ENCODE assay signal across 26 cellular contexts in the genomic region with DNA sequence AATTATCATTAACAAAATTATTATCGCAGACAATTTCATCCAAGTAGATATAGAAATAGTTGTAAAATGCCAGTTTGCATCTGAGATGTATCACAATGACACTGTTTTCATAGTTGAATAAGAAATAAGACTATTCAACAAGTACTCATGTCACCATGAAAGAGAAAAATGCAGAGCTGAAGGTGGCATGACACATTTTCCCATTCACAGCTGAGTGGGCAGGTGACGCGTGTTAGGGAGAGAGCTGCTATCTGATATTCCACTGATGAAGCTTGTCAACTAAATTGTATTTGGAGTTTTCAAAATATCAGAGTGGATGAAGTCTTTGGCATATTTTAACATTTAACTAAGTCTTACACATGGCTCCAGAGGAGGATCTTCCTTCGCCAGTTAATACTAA.
DNase-seq lines count a peak whose midpoint lies in the region; ATAC-seq and TF ChIP-seq lines count a peak whose summit lies in the region.
"Had no signal": no experiment of that assay in that cellular context is flagged by ENCODE, and none has a peak within 500 bp of the region (broad histone marks: within the 10 kb centered on the region; RNA-seq: fewer than 3 reads in every experiment).

No MANE protein-coding gene starts in this region.

- DNase-seq in NCI-H2107 treated with DMSO at 0.1 percent for 48 hours (lab: John Stamatoyannopoulos, UW; ENCODE audit: unreplicated experiment) = peak; percentile 66
- no peak for DNase-seq in mesothelial cell of epicardium (ENCODE audit: low spot score in 2 of 2, unreplicated experiment in 2 of 2)
- no peak for DNase-seq in type B pancreatic cell (ENCODE audit: extremely low spot score, unreplicated experiment)
- DNase-seq in cortex of kidney (lab: John Stamatoyannopoulos, UW) = no peak
- DNase-seq in T-helper 17 cell = no peak
- DNase-seq: activated CD4-positive, alpha-beta T cell treated with anti-CD3 and anti-CD28 coated beads for 48 hours; activated effector memory CD4-positive, alpha-beta T cell treated with Interleukin-2 at 50 U/mL for 16 hours; Calu3; DMS79 treated with DMSO at 0.1 percent for 48 hours; GF-D8; HCEC 1CT; NCI-H1092 treated with DMSO at 0.1 percent for 48 hours; NCI-H2227 treated with DMSO at 0.1 percent for 48 hours; NCI-H526; NK-92 treated with Interleukin-12 subunit alpha and Interleukin-12 subunit beta, amount 100 ng/mL, for 24 hours; SIG-M5; SW 1271; transverse colon had no signal

- H3K27me3 Mint-ChIP-seq in mesothelial cell of epicardium (ENCODE audit: low read depth) = no peaks in the 10 kb centered on the region
- H3K27me3 Mint-ChIP-seq in type B pancreatic cell = no peaks in the 10 kb centered on the region
- peaks cover 10% of the 10 kb centered on the region for H3K27me3 Mint-ChIP-seq in T-helper 17 cell

- no peaks in the 10 kb centered on the region for H3K9me3 Mint-ChIP-seq in mesothelial cell of epicardium
- peaks cover 5% of the 10 kb centered on the region for H3K9me3 Mint-ChIP-seq in type B pancreatic cell
- H3K9me3 Mint-ChIP-seq: stimulated activated effector memory CD8-positive, alpha-beta T cell treated with anti-CD3 and anti-CD28 coated beads, Interleukin-12 subunit alpha, Interleukin-12 subunit beta, amount 100 ng/mL, for 72 hours had no signal

- H3K4me1 Mint-ChIP-seq in mesothelial cell of epicardium = peaks cover 54% of the 10 kb centered on the region
- peaks cover 42% of the 10 kb centered on the region for H3K4me1 Mint-ChIP-seq in type B pancreatic cell (ENCODE audit: unreplicated experiment)
- H3K4me1 Mint-ChIP-seq in T-helper 17 cell = peaks cover 3% of the 10 kb centered on the region
- H3K4me1 Mint-ChIP-seq: stimulated activated effector memory CD8-positive, alpha-beta T cell treated with anti-CD3 and anti-CD28 coated beads, Interleukin-12 subunit alpha, Interleukin-12 subunit beta, amount 100 ng/mL, for 72 hours had no signal

- H3K4me3 Mint-ChIP-seq in mesothelial cell of epicardium (no peak overlapping the region), type B pancreatic cell (no peak overlapping the region), T-helper 17 cell (no peak overlapping the region)
- H3K4me3 Mint-ChIP-seq: CD14-positive monocyte; stimulated activated effector memory CD8-positive, alpha-beta T cell treated with anti-CD3 and anti-CD28 coated beads, Interleukin-12 subunit alpha, Interleukin-12 subunit beta, amount 100 ng/mL, for 72 hours had no signal

- H3K36me3 Mint-ChIP-seq in mesothelial cell of epicardium (no peaks in the 10 kb centered on the region), type B pancreatic cell (peaks cover 3% of the 10 kb centered on the region), T-helper 17 cell (ENCODE audit: low read depth) (no peaks in the 10 kb centered on the region)
- H3K36me3 Mint-ChIP-seq: activated naive CD4-positive, alpha-beta T cell treated with anti-CD3 and anti-CD28 coated beads, Interleukin-2, amount 50 U/mL, for 72 hours; stimulated activated effector memory CD8-positive, alpha-beta T cell treated with anti-CD3 and anti-CD28 coated beads, Interleukin-12 subunit alpha, Interleukin-12 subunit beta, amount 100 ng/mL, for 72 hours had no signal

- peak overlapping the region; percentile 96 for H3K27ac ChIP-seq in VCaP
- H3K27ac ChIP-seq: breast epithelium, gastroesophageal sphincter, transverse colon had no signal

- ATAC-seq in GM19023 (IDR thresholded peaks at IDR 0.05; ENCODE audit: unreplicated experiment) = no peak
- no peak for ATAC-seq in T-helper 17 cell
- ATAC-seq: activated naive CD4-positive, alpha-beta T cell treated with anti-CD3 and anti-CD28 coated beads, Interleukin-2, amount 50 U/mL, for 72 hours; gastroesophageal sphincter; left lobe of liver; stimulated activated effector memory CD8-positive, alpha-beta T cell treated with anti-CD3 and anti-CD28 coated beads, Interleukin-12 subunit alpha, Interleukin-12 subunit beta, amount 100 ng/mL, for 72 hours had no signal

- H3K9me3 ChIP-seq in T-helper 17 cell (ENCODE audit: control insufficient read depth, low read length, poor library complexity, severe bottlenecking) = no peaks in the 10 kb centered on the region
- H3K9me3 ChIP-seq: breast epithelium, gastroesophageal sphincter, transverse colon had no signal

- H3K27ac Mint-ChIP-seq in mesothelial cell of epicardium (peak overlapping the region; percentile 44), type B pancreatic cell (peak overlapping the region; percentile 7), T-helper 17 cell (no peak overlapping the region)
- H3K27ac Mint-ChIP-seq: activated naive CD4-positive, alpha-beta T cell treated with anti-CD3 and anti-CD28 coated beads, Interleukin-2, amount 50 U/mL, for 72 hours; stimulated activated effector memory CD8-positive, alpha-beta T cell treated with anti-CD3 and anti-CD28 coated beads, Interleukin-12 subunit alpha, Interleukin-12 subunit beta, amount 100 ng/mL, for 72 hours had no signal

- TF ChIP-seq CTCF in VCaP (conservative IDR thresholded peaks at IDR 0.05) (no peak), mesothelial cell of epicardium (IDR thresholded peaks at IDR 0.05; ENCODE audit: unreplicated experiment) (no peak), type B pancreatic cell (conservative IDR thresholded peaks at IDR 0.05) (no peak)
